In genomic region chr15:80061581-80061980, GRCh38 we compare ENCODE assay signal across 9 cellular contexts. TPM values are rescaled to one million over a fixed set of nuclear protein-coding genes. Genes with fewer than 3 reads are reported as not detected.
A peak's percentile ranks its signal among the peaks of the same experiment; 100 is the strongest.
DNase-seq lines count a peak whose midpoint lies in the region; ATAC-seq lines count a peak whose summit lies in the region.
"Had no signal": no experiment of that assay in that cellular context is flagged by ENCODE, and none has a peak within 500 bp of the region (broad histone marks: within the 10 kb centered on the region; RNA-seq: fewer than 3 reads in every experiment).

No MANE protein-coding gene starts in this region.

- no peak for ATAC-seq in activated T-cell treated with anti-CD3 and anti-CD28 coated beads, Interleukin-2, amount 50 U/mL, for 72 hours (replicated peaks in 1 of 2)
- ATAC-seq in GM21360 (IDR thresholded peaks at IDR 0.05; ENCODE audit: unreplicated experiment): no peak

- H3K4me3 Mint-ChIP-seq in activated T-cell treated with anti-CD3 and anti-CD28 coated beads, Interleukin-2, amount 50 U/mL, for 72 hours: peak overlapping the region; percentile 86 to 93
- peak overlapping the region; percentile 81 for H3K4me3 Mint-ChIP-seq in activated CD4-positive, alpha-beta memory T cell treated with anti-CD3 and anti-CD28 coated beads, Interleukin-2, amount 10 ng/mL, durations not matched to agents 7 days and 5 days

- CTCF ChIA-PET in activated CD4-positive, alpha-beta memory T cell treated with anti-CD3 and anti-CD28 coated beads, Interleukin-2, amount 10 ng/mL, durations not matched to agents 7 days and 5 days (lab: Charles Lee): interaction anchor here (1.3 to 2.9 kb wide), 4 partner anchors 20 to 172 kb away, joined by 3 to 8 read pairs (median 3); no protein-coding TSS in a partner anchor

- H3K27ac ChIP-seq in thymus (ENCODE audit: low read depth): no peak overlapping the region

- H3K27ac Mint-ChIP-seq in activated T-cell treated with anti-CD3 and anti-CD28 coated beads, Interleukin-2, amount 50 U/mL, for 72 hours: peak overlapping the region; percentile 63
- H3K27ac Mint-ChIP-seq in activated CD4-positive, alpha-beta memory T cell treated with anti-CD3 and anti-CD28 coated beads, Interleukin-2, amount 10 ng/mL, durations not matched to agents 7 days and 5 days: no peak overlapping the region

- H3K4me1 ChIP-seq in iPS-15b (ENCODE audit: control insufficient read depth, insufficient read depth, low read length): peaks cover 13% of the 10 kb centered on the region
- H3K4me1 ChIP-seq in thymus (ENCODE audit: control insufficient read depth, insufficient read depth, low read length): no peaks in the 10 kb centered on the region

- no peaks in the 10 kb centered on the region for H3K9me3 Mint-ChIP-seq in activated T-cell treated with anti-CD3 and anti-CD28 coated beads, Interleukin-2, amount 50 U/mL, for 72 hours
- H3K9me3 Mint-ChIP-seq in activated CD4-positive, alpha-beta memory T cell treated with anti-CD3 and anti-CD28 coated beads, Interleukin-2, amount 10 ng/mL, durations not matched to agents 7 days and 5 days: no peaks in the 10 kb centered on the region

- no peaks in the 10 kb centered on the region for H3K27me3 ChIP-seq in iPS-15b (ENCODE audit: control insufficient read depth, insufficient read depth, low read length)
- H3K27me3 ChIP-seq in thymus (ENCODE audit: control insufficient read depth, insufficient read depth): no peaks in the 10 kb centered on the region

- WGBS in thymus: 85% methylated on average over 5 of the region's 5 CpGs

- peaks cover 47% of the 10 kb centered on the region for H3K4me1 Mint-ChIP-seq in activated T-cell treated with anti-CD3 and anti-CD28 coated beads, Interleukin-2, amount 50 U/mL, for 72 hours (ENCODE audit: low read depth)
- peaks cover 45% of the 10 kb centered on the region for H3K4me1 Mint-ChIP-seq in activated CD4-positive, alpha-beta memory T cell treated with anti-CD3 and anti-CD28 coated beads, Interleukin-2, amount 10 ng/mL, durations not matched to agents 7 days and 5 days

- peak overlapping the region; percentile 63 for H3K4me3 ChIP-seq in iPS-15b (ENCODE audit: low read depth, low read length)
- peak overlapping the region; percentile 89 for H3K4me3 ChIP-seq in thymus (ENCODE audit: low read length)

- POLR2A ChIA-PET in activated CD4-positive, alpha-beta memory T cell treated with anti-CD3 and anti-CD28 coated beads, Interleukin-2, amount 10 ng/mL, durations not matched to agents 7 days and 5 days (lab: Charles Lee): interaction anchor here (1.0 to 3.6 kb wide), 10 partner anchors 9 to 139 kb away, joined by 3 to 28 read pairs (median 16); partner anchors contain the start of gene FAH

- H3K9me3 ChIP-seq in iPS-15b (ENCODE audit: control insufficient read depth, insufficient read depth, low read length) (no peaks in the 10 kb centered on the region), thymus (ENCODE audit: control insufficient read depth) (no peaks in the 10 kb centered on the region)

- no peak overlapping the region for H3K9ac ChIP-seq in iPS-15b (ENCODE audit: low read depth, low read length)

- peaks cover 0 to 3% of the 10 kb centered on the region in 2 donors for H3K36me3 Mint-ChIP-seq in activated T-cell treated with anti-CD3 and anti-CD28 coated beads, Interleukin-2, amount 50 U/mL, for 72 hours (ENCODE audit: insufficient read depth in 2 of 2)
- H3K36me3 Mint-ChIP-seq in activated CD4-positive, alpha-beta memory T cell treated with anti-CD3 and anti-CD28 coated beads, Interleukin-2, amount 10 ng/mL, durations not matched to agents 7 days and 5 days (ENCODE audit: low read depth): no peaks in the 10 kb centered on the region

- H3K36me3 ChIP-seq in iPS-15b (ENCODE audit: control insufficient read depth, insufficient read depth, low read length) (no peaks in the 10 kb centered on the region), thymus (ENCODE audit: control insufficient read depth, insufficient read depth) (no peaks in the 10 kb centered on the region)

- H3K27me3 Mint-ChIP-seq in activated T-cell treated with anti-CD3 and anti-CD28 coated beads, Interleukin-2, amount 50 U/mL, for 72 hours (ENCODE audit: low read depth): peaks cover 6% of the 10 kb centered on the region
- H3K27me3 Mint-ChIP-seq in activated CD4-positive, alpha-beta memory T cell treated with anti-CD3 and anti-CD28 coated beads, Interleukin-2, amount 10 ng/mL, durations not matched to agents 7 days and 5 days: peaks cover 5% of the 10 kb centered on the region

- DNase-seq in activated T-cell treated with anti-CD3 and anti-CD28 coated beads, Interleukin-2, amount 50 U/mL, for 72 hours: no peak
- DNase-seq in activated T-cell treated with anti-CD3 and anti-CD28 coated beads, Interleukin-2, amount 50 U/mL, for 1 hour: no peak
- no peak for DNase-seq in activated CD4-positive, alpha-beta memory T cell treated with anti-CD3 and anti-CD28 coated beads, Interleukin-2, amount 10 ng/mL, durations not matched to agents 7 days and 5 days
- DNase-seq in DMS 273 (lab: John Stamatoyannopoulos, UW; ENCODE audit: unreplicated experiment) (no peak), NCI-H2029 (lab: John Stamatoyannopoulos, UW) (no peak)
- DNase-seq: activated naive CD4-positive, alpha-beta T cell treated with anti-CD3 and anti-CD28 coated beads, Interleukin-2, amount 50 U/mL, for 16 hours had no signal

RNA-seq across cellular contexts. Expression of gene ZFAND6, which starts 2.1 kb away (rescaled TPM):
- 10 to 100 TPM; 43.9 to 44.1 TPM for total RNA-seq in activated T-cell treated with anti-CD3 and anti-CD28 coated beads, Interleukin-2, amount 50 U/mL, for 72 hours
- total RNA-seq in activated CD4-positive, alpha-beta memory T cell treated with anti-CD3 and anti-CD28 coated beads, Interleukin-2, amount 10 ng/mL, durations not matched to agents 7 days and 5 days: 10 to 100 TPM; 46.7 to 48.7 TPM
- 97.8 TPM for polyA plus RNA-seq in thymus
